Comparison of ENCODE assay signal across 16 cellular contexts in genomic region chr7:108598153-108598552, GRCh38. TPM values are rescaled to one million over a fixed set of nuclear protein-coding genes. Genes with fewer than 3 reads are reported as not detected.
A peak's percentile ranks its signal among the peaks of the same experiment; 100 is the strongest.
DNase-seq lines count a peak whose midpoint lies in the region; ATAC-seq and TF ChIP-seq lines count a peak whose summit lies in the region.
"Had no signal": no experiment of that assay in that cellular context is flagged by ENCODE, and none has a peak within 500 bp of the region (broad histone marks: within the 10 kb centered on the region; RNA-seq: fewer than 3 reads in every experiment).

No MANE protein-coding gene starts in this region.

- ATAC-seq in GM23338 (no peak), GM18511 (IDR thresholded peaks at IDR 0.05; ENCODE audit: unreplicated experiment) (no peak)
- ATAC-seq: activated naive CD8-positive, alpha-beta T cell treated with anti-CD3 and anti-CD28 coated beads, Interleukin-2, amount 50 U/mL, for 24 hours; activated T-cell treated with anti-CD3 and anti-CD28 coated beads, Interleukin-2, amount 50 U/mL, for 4 hours; Panc1 had no signal

- no peak overlapping the region for H3K4me3 Mint-ChIP-seq in GM23338
- H3K4me3 Mint-ChIP-seq: activated naive CD8-positive, alpha-beta T cell treated with anti-CD3 and anti-CD28 coated beads, Interleukin-2, amount 50 U/mL, for 24 hours; activated T-cell treated with anti-CD3 and anti-CD28 coated beads, Interleukin-2, amount 50 U/mL, for 4 hours had no signal

- H3K27me3 Mint-ChIP-seq in GM23338 (ENCODE audit: insufficient read depth, low read depth, poor library complexity): peaks cover 1% of the 10 kb centered on the region

- H3K79me2 ChIP-seq in GM23338 (replicated peaks; ENCODE audit: insufficient read depth): no peaks in the 10 kb centered on the region

- H3K4me2 ChIP-seq in GM23338: no peak overlapping the region

- H3K4me3 ChIP-seq in GM23338: no peak overlapping the region
- H3K4me3 ChIP-seq: thoracic aorta had no signal

- H3K9me3 Mint-ChIP-seq in GM23338: no peaks in the 10 kb centered on the region
- H3K9me3 Mint-ChIP-seq: activated naive CD8-positive, alpha-beta T cell treated with anti-CD3 and anti-CD28 coated beads, Interleukin-2, amount 50 U/mL, for 24 hours; activated T-cell treated with anti-CD3 and anti-CD28 coated beads, Interleukin-2, amount 50 U/mL, for 4 hours had no signal

- H3K9me2 ChIP-seq in GM23338 (ENCODE audit: insufficient read depth): peaks cover 4% of the 10 kb centered on the region

- no peaks in the 10 kb centered on the region for H3K27me3 ChIP-seq in GM23338 (ENCODE audit: insufficient read depth)

- H4K20me1 ChIP-seq in GM23338 (replicated peaks; ENCODE audit: insufficient read depth): no peaks in the 10 kb centered on the region

- H3K4me1 ChIP-seq in GM23338 (ENCODE audit: insufficient read depth): peaks cover 12% of the 10 kb centered on the region; the same call in 1 of the 2 replicates

- no peak overlapping the region for H2AFZ ChIP-seq in GM23338

- H3F3A ChIP-seq in GM23338 (replicated peaks; ENCODE audit: low read depth): no peaks in the 10 kb centered on the region

- no peak for TF ChIP-seq CTCF in GM23338 (conservative IDR thresholded peaks at IDR 0.05; ENCODE audit: low read depth in 2 of 2)

- H3K27ac ChIP-seq in GM23338 (ENCODE audit: low read depth): no peak overlapping the region
- H3K27ac ChIP-seq: thoracic aorta had no signal

- H3K36me3 ChIP-seq in GM23338 (ENCODE audit: insufficient read depth): no peaks in the 10 kb centered on the region
- H3K36me3 ChIP-seq: thoracic aorta had no signal

- H3K36me3 Mint-ChIP-seq in GM23338 (ENCODE audit: low read depth): no peaks in the 10 kb centered on the region

- no peak overlapping the region for H3K27ac Mint-ChIP-seq in GM23338
- H3K27ac Mint-ChIP-seq: activated naive CD8-positive, alpha-beta T cell treated with anti-CD3 and anti-CD28 coated beads, Interleukin-2, amount 50 U/mL, for 24 hours had no signal

- DNase-seq in GM23338 (ENCODE audit: low spot score) (peak; percentile 27), NCI-H2107 treated with DMSO at 0.1 percent for 48 hours (lab: John Stamatoyannopoulos, UW; ENCODE audit: unreplicated experiment) (peak; percentile 72), NCI-H774 (lab: John Stamatoyannopoulos, UW) (peak; percentile 45), medulla oblongata (ENCODE audit: extremely low spot score) (peak; percentile 9), hepatic stellate cell (ENCODE audit: low spot score) (no peak), occipital lobe (lab: John Stamatoyannopoulos, UW) (no peak)
- DNase-seq in activated CD4-positive, alpha-beta T cell treated with anti-CD3 and anti-CD28 coated beads, Interleukin-2, amount 50 U/mL, for 4 hours: no peak
- DNase-seq: activated CD4-positive, alpha-beta T cell treated with anti-CD3 and anti-CD28 coated beads, Interleukin-2, amount 50 U/mL, for 48 hours; activated naive CD8-positive, alpha-beta T cell treated with anti-CD3 and anti-CD28 coated beads, Interleukin-2, amount 50 U/mL, for 24 hours; activated T-cell treated with anti-CD3 and anti-CD28 coated beads, Interleukin-2, amount 50 U/mL, for 4 hours; AML-193; effector memory CD4-positive, alpha-beta T cell; stimulated activated CD4-positive, alpha-beta T cell treated with anti-CD3 and anti-CD28 coated beads, Interleukin-4, amount 100 ng/mL, for 4 hours had no signal

- H3K4me1 Mint-ChIP-seq in GM23338: peaks cover 31% of the 10 kb centered on the region
- H3K4me1 Mint-ChIP-seq: activated naive CD8-positive, alpha-beta T cell treated with anti-CD3 and anti-CD28 coated beads, Interleukin-2, amount 50 U/mL, for 24 hours had no signal

TF ChIP-seq in GM23338, 12 proteins besides CTCF, POLR2A, EP300 and RAD21 (continues in another document):
- TF ChIP-seq CREB1 (CRISPR knock-in tag; IDR thresholded peaks at IDR 0.05; ENCODE audit: low read depth) (no peak), NANOG (IDR thresholded peaks at IDR 0.05; ENCODE audit: borderline replicate concordance) (no peak), ZNF114 (CRISPR knock-in tag; IDR thresholded peaks at IDR 0.05) (no peak), EZH2phosphoT487 (IDR thresholded peaks at IDR 0.05; ENCODE audit: unreplicated experiment) (no peak), ETS1 (IDR thresholded peaks at IDR 0.05) (no peak), STAT1 (IDR thresholded peaks at IDR 0.05; ENCODE audit: unreplicated experiment) (no peak), POLR2AphosphoS5 (IDR thresholded peaks at IDR 0.05; ENCODE audit: low read depth) (no peak)
- TF ChIP-seq, protein P1, sequence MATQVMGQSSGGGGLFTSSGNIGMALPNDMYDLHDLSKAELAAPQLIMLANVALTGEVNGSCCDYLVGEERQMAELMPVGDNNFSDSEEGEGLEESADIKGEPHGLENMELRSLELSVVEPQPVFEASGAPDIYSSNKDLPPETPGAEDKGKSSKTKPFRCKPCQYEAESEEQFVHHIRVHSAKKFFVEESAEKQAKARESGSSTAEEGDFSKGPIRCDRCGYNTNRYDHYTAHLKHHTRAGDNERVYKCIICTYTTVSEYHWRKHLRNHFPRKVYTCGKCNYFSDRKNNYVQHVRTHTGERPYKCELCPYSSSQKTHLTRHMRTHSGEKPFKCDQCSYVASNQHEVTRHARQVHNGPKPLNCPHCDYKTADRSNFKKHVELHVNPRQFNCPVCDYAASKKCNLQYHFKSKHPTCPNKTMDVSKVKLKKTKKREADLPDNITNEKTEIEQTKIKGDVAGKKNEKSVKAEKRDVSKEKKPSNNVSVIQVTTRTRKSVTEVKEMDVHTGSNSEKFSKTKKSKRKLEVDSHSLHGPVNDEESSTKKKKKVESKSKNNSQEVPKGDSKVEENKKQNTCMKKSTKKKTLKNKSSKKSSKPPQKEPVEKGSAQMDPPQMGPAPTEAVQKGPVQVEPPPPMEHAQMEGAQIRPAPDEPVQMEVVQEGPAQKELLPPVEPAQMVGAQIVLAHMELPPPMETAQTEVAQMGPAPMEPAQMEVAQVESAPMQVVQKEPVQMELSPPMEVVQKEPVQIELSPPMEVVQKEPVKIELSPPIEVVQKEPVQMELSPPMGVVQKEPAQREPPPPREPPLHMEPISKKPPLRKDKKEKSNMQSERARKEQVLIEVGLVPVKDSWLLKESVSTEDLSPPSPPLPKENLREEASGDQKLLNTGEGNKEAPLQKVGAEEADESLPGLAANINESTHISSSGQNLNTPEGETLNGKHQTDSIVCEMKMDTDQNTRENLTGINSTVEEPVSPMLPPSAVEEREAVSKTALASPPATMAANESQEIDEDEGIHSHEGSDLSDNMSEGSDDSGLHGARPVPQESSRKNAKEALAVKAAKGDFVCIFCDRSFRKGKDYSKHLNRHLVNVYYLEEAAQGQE (IDR thresholded peaks at IDR 0.05; ENCODE audit: unreplicated experiment): no peak

RNA-seq across cellular contexts. Expression of gene DNAJB9, which starts 28.5 kb away (rescaled TPM):
- total RNA-seq in GM23338 (2014; rRNA removed; shearing (Covaris generic)): 14.4 and 16.0 TPM in 2 replicates
- polyA plus RNA-seq in GM23338 (2016; fragmentation: Nextera tagmentation; extraction: Ambion mirVana): 7.3 and 8.4 TPM in 2 replicates
- 48.2 TPM for total RNA-seq in occipital lobe

RNA-seq across cellular contexts. Expression of gene THAP5, which starts 28.6 kb away (rescaled TPM):
- 32.3 and 36.0 TPM in 2 replicates for total RNA-seq in GM23338 (2014; rRNA removed; shearing (Covaris generic))
- polyA plus RNA-seq in GM23338 (2016; fragmentation: Nextera tagmentation; extraction: Ambion mirVana): 15.2 and 18.2 TPM in 2 replicates
- total RNA-seq in occipital lobe: 81.7 TPM

Comparison
In these comparisons a context has a peak if more than half of its experiments do, and no peak if none do; other contexts are left out.
1. DNase-seq: peak in GM23338 (single experiment), NCI-H2107 treated with DMSO at 0.1 percent for 48 hours (single experiment), NCI-H774 (single experiment) and medulla oblongata (single experiment); none in hepatic stellate cell (single experiment), activated CD4-positive, alpha-beta T cell treated with anti-CD3 and anti-CD28 coated beads, Interleukin-2, amount 50 U/mL, for 4 hours (0 of 2) and occipital lobe (single experiment).